13 cellular contexts compared by ENCODE assay signal in the genomic region with DNA sequence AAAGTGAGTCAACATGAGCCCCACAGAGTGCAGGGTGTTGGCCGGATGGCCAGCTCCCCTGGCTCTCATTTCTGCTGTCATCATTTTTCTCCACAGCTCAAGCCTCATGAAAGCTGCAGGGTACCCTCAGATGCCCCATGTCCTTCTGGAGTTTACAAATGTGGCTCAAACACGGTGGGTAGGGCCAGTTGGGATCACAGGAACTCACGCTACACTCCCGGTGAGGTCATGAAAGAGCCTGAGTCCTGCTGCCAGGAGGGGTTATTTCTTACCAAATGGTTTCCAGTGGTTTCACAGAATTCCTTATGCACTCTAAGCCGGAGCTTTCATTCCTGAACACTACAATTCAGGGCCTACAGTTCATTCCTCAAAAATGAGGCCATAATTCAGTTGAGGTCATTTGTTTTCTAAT.
DNase-seq lines count a peak whose midpoint lies in the region; ATAC-seq and TF ChIP-seq lines count a peak whose summit lies in the region.
"Had no signal": no experiment of that assay in that cellular context is flagged by ENCODE, and none has a peak within 500 bp of the region (broad histone marks: within the 10 kb centered on the region; RNA-seq: fewer than 3 reads in every experiment).

No MANE protein-coding gene starts in this region.

- H3K4me3 ChIP-seq in foreskin fibroblast (ENCODE audit: low read depth in 1 of 2, low read length in 2 of 2) = no peak overlapping the region

- in situ Hi-C loops in KBM-7 (cut with MboI; ENCODE audit: low pct_unique_long_range_greater_than_20kb, low sequenced_read_pairs) = no loop called here

- ATAC-seq in HG03039 (IDR thresholded peaks at IDR 0.05; ENCODE audit: unreplicated experiment) = no peak

- DNase-seq in H4 (ENCODE audit: low spot score) = peak; percentile 94
- DNase-seq in amniotic epithelial cell (ENCODE audit: low read depth) = peak; percentile 97
- peak; percentile 94 for DNase-seq in foreskin fibroblast
- DNase-seq in smooth muscle cell of the brain vasculature (ENCODE audit: low read depth, low spot score) = peak; percentile 87
- no peak for DNase-seq in stimulated activated CD4-positive, alpha-beta T cell treated with anti-CD3 and anti-CD28 coated beads, Interleukin-2, amount 100 ng/mL, for 48 hours
- no peak for DNase-seq in KBM-7
- no peak for DNase-seq in mesenteric fat pad (ENCODE audit: low spot score)
- DNase-seq: activated CD4-positive, alpha-beta memory T cell treated with anti-CD3 and anti-CD28 coated beads for 36 hours; activated naive CD4-positive, alpha-beta T cell treated with anti-CD3 and anti-CD28 coated beads for 36 hours; NCI-H1105 treated with DMSO at 0.1 percent for 48 hours; small intestine; stimulated activated CD8-positive, alpha-beta memory T cell treated with anti-CD3 and anti-CD28 coated beads, Interleukin-4, amount 100 ng/mL, for 48 hours had no signal

- TF ChIP-seq CTCF in foreskin fibroblast (IDR thresholded peaks at IDR 0.05; ENCODE audit: low read depth, low read length) = no peak

Comparison
In these comparisons a context has a peak if more than half of its experiments do, and no peak if none do; other contexts are left out.
1. DNase-seq: peak in H4 (single experiment), amniotic epithelial cell (single experiment), foreskin fibroblast (2 of 2) and smooth muscle cell of the brain vasculature (single experiment); none in stimulated activated CD4-positive, alpha-beta T cell treated with anti-CD3 and anti-CD28 coated beads, Interleukin-2, amount 100 ng/mL, for 48 hours (0 of 2), KBM-7 (single experiment) and mesenteric fat pad (single experiment).